In the genomic region with DNA sequence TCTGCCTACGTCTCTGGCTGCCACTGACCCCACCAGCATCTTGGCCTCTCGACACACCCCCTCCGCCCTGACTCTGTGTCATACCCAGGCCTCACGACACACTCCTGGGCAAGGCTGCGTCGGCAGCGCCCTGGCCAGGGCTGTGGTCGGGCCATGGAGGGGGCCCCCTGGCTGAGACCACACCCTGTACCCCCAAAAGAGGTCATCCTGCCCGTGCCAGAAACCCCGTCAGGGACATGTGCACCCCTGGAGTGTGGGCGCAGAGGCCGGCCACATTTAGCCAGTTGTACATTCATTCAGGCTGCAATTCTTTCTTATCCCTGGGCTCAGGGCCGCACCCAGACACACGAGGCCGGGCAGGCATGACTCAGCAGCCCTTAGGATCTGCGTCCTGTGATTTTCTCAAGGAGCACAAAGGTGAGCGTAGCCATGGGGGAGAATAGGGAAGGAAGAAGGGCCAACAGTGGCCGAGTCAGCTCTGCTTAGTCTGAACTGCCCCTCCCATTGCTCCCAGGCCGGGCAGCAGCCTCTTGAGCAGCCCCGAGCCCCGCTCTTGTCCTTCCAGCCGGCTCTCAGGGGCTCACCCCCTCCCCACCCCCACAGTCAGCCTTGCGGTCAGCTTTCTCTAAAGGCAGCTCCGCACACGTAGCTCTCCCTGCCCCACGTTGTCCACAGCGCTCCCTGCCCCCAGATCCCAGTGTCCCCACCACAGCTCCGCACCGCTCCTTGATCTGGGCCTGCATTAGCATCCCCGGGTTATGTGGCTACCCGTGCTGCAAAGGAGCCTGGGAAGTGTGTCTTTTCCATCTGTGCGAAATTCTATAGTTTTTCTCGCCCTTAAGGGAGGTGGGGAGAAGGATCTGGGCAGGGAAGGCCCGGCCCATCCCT, we compare ENCODE assay signal across 8 cellular contexts. TPM values are rescaled to one million over a fixed set of nuclear protein-coding genes. Genes with fewer than 3 reads are reported as not detected.
A peak's percentile ranks its signal among the peaks of the same experiment; 100 is the strongest.
DNase-seq lines count a peak whose midpoint lies in the region; ATAC-seq and TF ChIP-seq lines count a peak whose summit lies in the region.

No MANE protein-coding gene starts in this region.

- H4K12ac ChIP-seq in trophoblast cell (ENCODE audit: low read depth, low read length): peak overlapping the region; percentile 86

- peak overlapping the region; percentile 84 for H3K4ac ChIP-seq in trophoblast cell (ENCODE audit: low read depth, low read length)

- H2BK12ac ChIP-seq in trophoblast cell (ENCODE audit: low read length): peak overlapping the region; percentile 71

- H2AFZ ChIP-seq in trophoblast cell (ENCODE audit: insufficient read depth, low read length, poor library complexity): peak overlapping the region; percentile 74

- H3K27ac ChIP-seq in trophoblast cell (ENCODE audit: low read depth, low read length): peak overlapping the region; percentile 57

- H3K18ac ChIP-seq in trophoblast cell (ENCODE audit: low read length): peak overlapping the region; percentile 89

- H3K4me3 ChIP-seq in foreskin fibroblast (ENCODE audit: low read depth in 1 of 2, low read length in 2 of 2) (no peak overlapping the region), trophoblast cell (ENCODE audit: low read depth, low read length) (no peak overlapping the region)

- no peaks in the 10 kb centered on the region for H3K9me3 ChIP-seq in trophoblast cell (ENCODE audit: insufficient read depth, low read depth, low read length)

- H4K8ac ChIP-seq in trophoblast cell (ENCODE audit: low read depth, low read length): peak overlapping the region; percentile 93

- H3K36me3 ChIP-seq in trophoblast cell (ENCODE audit: control insufficient read depth in 1 of 2, insufficient read depth in 2 of 2, low read length in 2 of 2): peaks cover 5 to 7% of the 10 kb centered on the region in 2 experiments

- H3K4me2 ChIP-seq in trophoblast cell (ENCODE audit: low read length): no peak overlapping the region

- H3K14ac ChIP-seq in trophoblast cell (ENCODE audit: low read length): peak overlapping the region; percentile 95

- TF ChIP-seq CTCF in foreskin fibroblast (IDR thresholded peaks at IDR 0.05; ENCODE audit: low read depth, low read length): no peak

- no CpG with 5 or more reads among the region's 34 CpGs for WGBS in trophoblast cell (ENCODE audit: extremely low coverage, insufficient coverage, insufficient read length)

- H3K79me2 ChIP-seq in trophoblast cell (ENCODE audit: control insufficient read depth, insufficient read depth, low read length, poor library complexity): peaks cover 5% of the 10 kb centered on the region

- peak overlapping the region; percentile 98 for H4K91ac ChIP-seq in trophoblast cell (ENCODE audit: low read depth, low read length)

- H3K27me3 ChIP-seq in trophoblast cell (ENCODE audit: insufficient read depth, low read length): no peaks in the 10 kb centered on the region

- no peak overlapping the region for H3K23ac ChIP-seq in trophoblast cell (ENCODE audit: low read length)

- in situ Hi-C loops in SK-MEL-5 (cut with HindIII; ENCODE audit: low pct_unique_long_range_greater_than_20kb, low sequenced_read_pairs): no loop called here

- ATAC-seq in HG03159 (IDR thresholded peaks at IDR 0.05; ENCODE audit: unreplicated experiment) (no peak), HG03135 (IDR thresholded peaks at IDR 0.05; ENCODE audit: unreplicated experiment) (no peak)

- peaks cover 11 to 14% of the 10 kb centered on the region in 2 experiments for H3K4me1 ChIP-seq in trophoblast cell (ENCODE audit: control insufficient read depth in 1 of 2, insufficient read depth in 2 of 2, low read length in 2 of 2)

- DNase-seq in GM03348 (ENCODE audit: low spot score) (peak; percentile 77), SK-MEL-5 (ENCODE audit: low read depth, low spot score) (peak; percentile 49), foreskin fibroblast (peak; percentile 63 to 88), trophoblast cell (peak; percentile 96), pons (ENCODE audit: low spot score) (no peak), NCI-H2171 treated with DMSO at 0.1 percent for 48 hours (lab: John Stamatoyannopoulos, UW) (no peak)

- H3K9ac ChIP-seq in trophoblast cell (ENCODE audit: low read length): no peak overlapping the region

- H3K79me1 ChIP-seq in trophoblast cell (ENCODE audit: low read length): peaks cover 13% of the 10 kb centered on the region

- peak overlapping the region; percentile 93 for H2AK5ac ChIP-seq in trophoblast cell (ENCODE audit: low read length)

- H2BK5ac ChIP-seq in trophoblast cell (ENCODE audit: low read depth, low read length, poor library complexity): peak overlapping the region; percentile 85

- H2BK120ac ChIP-seq in trophoblast cell (ENCODE audit: insufficient read depth, low read length, poor library complexity): peak overlapping the region; percentile 92

RNA-seq across cellular contexts. Expression of a gene that starts 7.9 kb away (rescaled TPM):
- 48.2 and 50.4 TPM in 2 replicates for total RNA-seq in SK-MEL-5 (2014; rRNA removed; shearing (Covaris generic))
- polyA plus RNA-seq in SK-MEL-5 (2015; cell fraction: cytosol; rRNA removed): 87.3 and 113 TPM in 2 replicates
- polyA plus RNA-seq in SK-MEL-5 (2015; cell fraction: nucleus; rRNA removed): 31.4 TPM in 2 replicates
- 112 and 114 TPM in 2 replicates for polyA plus RNA-seq in trophoblast cell (2013)

RNA-seq across cellular contexts. Expression of a gene that starts 21.2 kb away (rescaled TPM):
- total RNA-seq in SK-MEL-5 (2014; rRNA removed; shearing (Covaris generic)): 23.1 and 25.7 TPM in 2 replicates
- 21.8 TPM in 2 replicates for polyA plus RNA-seq in SK-MEL-5 (2015; cell fraction: cytosol; rRNA removed)
- polyA plus RNA-seq in SK-MEL-5 (2015; cell fraction: nucleus; rRNA removed): 85.5 and 108 TPM in 2 replicates
- polyA plus RNA-seq in trophoblast cell (2013): 21.7 and 21.9 TPM in 2 replicates

RNA-seq across cellular contexts. Expression of a gene that starts 49.3 kb away (rescaled TPM):
- total RNA-seq in SK-MEL-5 (2014; rRNA removed; shearing (Covaris generic)): 63.5 and 69.9 TPM in 2 replicates
- 48.4 and 50.3 TPM in 2 replicates for polyA plus RNA-seq in SK-MEL-5 (2015; cell fraction: cytosol; rRNA removed)
- 31.1 and 42.1 TPM in 2 replicates for polyA plus RNA-seq in SK-MEL-5 (2015; cell fraction: nucleus; rRNA removed)
- 70.9 and 73.5 TPM in 2 replicates for polyA plus RNA-seq in trophoblast cell (2013)

Comparison
In these comparisons a context has a peak if more than half of its experiments do, and no peak if none do; other contexts are left out.
1. DNase-seq: peak in GM03348 (single experiment), SK-MEL-5 (single experiment), foreskin fibroblast (2 of 2) and trophoblast cell (2 of 2); none in pons (single experiment) and NCI-H2171 treated with DMSO at 0.1 percent for 48 hours (single experiment).